In the genomic region with DNA sequence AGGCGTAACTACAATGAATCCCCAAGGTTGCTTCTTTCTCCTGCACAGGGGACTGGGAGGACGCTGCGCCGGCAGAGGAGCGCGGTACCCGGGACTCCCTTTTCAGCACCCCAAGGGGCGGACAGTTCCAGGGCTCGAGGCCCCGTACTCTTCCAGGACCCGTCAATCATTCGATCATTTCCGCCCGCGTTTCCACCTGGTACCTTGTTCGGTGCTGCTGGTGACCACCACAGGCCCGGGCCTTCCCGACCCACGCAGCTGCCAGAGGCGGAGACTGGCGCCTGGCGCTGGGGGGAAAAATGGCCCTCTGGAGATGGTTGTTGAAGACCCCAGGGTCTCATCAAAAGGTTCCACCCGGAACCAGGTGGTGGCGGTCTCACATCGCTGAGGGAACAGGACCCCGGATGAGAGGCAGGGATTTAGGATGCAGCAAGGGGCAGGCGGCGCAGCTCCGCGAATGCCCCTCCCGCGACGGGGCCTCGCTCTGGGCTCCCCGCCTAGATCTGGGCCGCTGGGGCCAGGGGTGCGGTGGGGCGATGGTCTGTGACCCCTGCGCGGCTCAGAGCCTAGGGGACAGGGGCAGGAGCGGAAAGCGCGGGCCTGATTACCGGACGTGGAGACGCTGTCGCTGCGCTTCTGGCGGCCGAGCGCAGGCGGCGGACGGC, we compare ENCODE assay signal across 11 cellular contexts. TPM values are rescaled to one million over a fixed set of nuclear protein-coding genes. Genes with fewer than 3 reads are reported as not detected.
DNase-seq lines count a peak whose midpoint lies in the region; ATAC-seq and TF ChIP-seq lines count a peak whose summit lies in the region.
"Had no signal": no experiment of that assay in that cellular context is flagged by ENCODE, and none has a peak within 500 bp of the region (broad histone marks: within the 10 kb centered on the region; RNA-seq: fewer than 3 reads in every experiment).

No MANE protein-coding gene starts in this region.

- intact Hi-C loops in stomach (cut with DNase I; ENCODE audit: low total_unique reads) = no loop called here

- DNase-seq in activated gamma-delta T cell treated with Interleukin-2 at 50 U/mL for 16 hours (peak; percentile 41), activated gamma-delta T cell (lab: John Stamatoyannopoulos, UW) (no peak), iPS-NIHi11 (ENCODE audit: low spot score) (peak; percentile 89), stomach (peak; percentile 28), NCI-H226 (no peak)
- DNase-seq in activated naive CD8-positive, alpha-beta T cell treated with anti-CD3 and anti-CD28 coated beads, Interleukin-2, amount 50 U/mL, for 24 hours = peak; percentile 50
- DNase-seq: BE2C, RPMI8226 had no signal

- peaks cover 37% of the 10 kb centered on the region for H3K4me1 Mint-ChIP-seq in activated naive CD8-positive, alpha-beta T cell treated with anti-CD3 and anti-CD28 coated beads, Interleukin-2, amount 50 U/mL, for 24 hours

- H3K27me3 ChIP-seq in stomach = peaks cover 36 to 98% (median 90%) of the 10 kb centered on the region in 3 donors

- no peak for TF ChIP-seq POLR2A in stomach (IDR thresholded peaks at IDR 0.05)

- H3K4me3 ChIP-seq in stomach = no peak overlapping the region

- WGBS in stomach, 5 donors = 3 to 11% (median 8%) methylated on average over 28 to 54 of the region's 54 CpGs

- no peak for ATAC-seq in activated naive CD8-positive, alpha-beta T cell treated with anti-CD3 and anti-CD28 coated beads, Interleukin-2, amount 50 U/mL, for 24 hours
- ATAC-seq in activated CD4-positive, CD25-positive, alpha-beta regulatory T cell treated with anti-CD3 and anti-CD28 coated beads, Interleukin-2, amount 50 U/mL, for 24 hours = no peak
- ATAC-seq in GM21381 (IDR thresholded peaks at IDR 0.05; ENCODE audit: unreplicated experiment) = no peak

- no peaks in the 10 kb centered on the region for H3K36me3 Mint-ChIP-seq in activated naive CD8-positive, alpha-beta T cell treated with anti-CD3 and anti-CD28 coated beads, Interleukin-2, amount 50 U/mL, for 24 hours (ENCODE audit: low read depth)
- H3K36me3 Mint-ChIP-seq: activated naive CD4-positive, alpha-beta T cell treated with anti-CD3 and anti-CD28 coated beads, Interleukin-2, amount 50 U/mL, for 24 hours had no signal

- H3K9me3 Mint-ChIP-seq in activated naive CD8-positive, alpha-beta T cell treated with anti-CD3 and anti-CD28 coated beads, Interleukin-2, amount 50 U/mL, for 24 hours = no peaks in the 10 kb centered on the region
- H3K9me3 Mint-ChIP-seq: activated naive CD4-positive, alpha-beta T cell treated with anti-CD3 and anti-CD28 coated beads, Interleukin-2, amount 50 U/mL, for 24 hours had no signal

- H3K9me3 ChIP-seq in stomach = no peaks in the 10 kb centered on the region
- H3K9me3 ChIP-seq: BE2C had no signal

- no peaks in the 10 kb centered on the region for H3K36me3 ChIP-seq in stomach
- H3K36me3 ChIP-seq: BE2C had no signal

- no peak overlapping the region for H3K4me3 Mint-ChIP-seq in activated naive CD8-positive, alpha-beta T cell treated with anti-CD3 and anti-CD28 coated beads, Interleukin-2, amount 50 U/mL, for 24 hours
- H3K4me3 Mint-ChIP-seq: activated naive CD4-positive, alpha-beta T cell treated with anti-CD3 and anti-CD28 coated beads, Interleukin-2, amount 50 U/mL, for 24 hours had no signal

- TF ChIP-seq EP300 in stomach (IDR thresholded peaks at IDR 0.05) = no peak

- H3K27ac ChIP-seq in stomach = no peak overlapping the region

- no peak overlapping the region for H3K27ac Mint-ChIP-seq in activated naive CD8-positive, alpha-beta T cell treated with anti-CD3 and anti-CD28 coated beads, Interleukin-2, amount 50 U/mL, for 24 hours
- H3K27ac Mint-ChIP-seq: activated naive CD4-positive, alpha-beta T cell treated with anti-CD3 and anti-CD28 coated beads, Interleukin-2, amount 50 U/mL, for 24 hours had no signal

- peaks cover 83% of the 10 kb centered on the region for H3K27me3 Mint-ChIP-seq in activated naive CD8-positive, alpha-beta T cell treated with anti-CD3 and anti-CD28 coated beads, Interleukin-2, amount 50 U/mL, for 24 hours

- peaks cover 35 to 57% (median 45%) of the 10 kb centered on the region in 4 donors for H3K4me1 ChIP-seq in stomach
- H3K4me1 ChIP-seq: BE2C had no signal

- TF ChIP-seq CTCF in stomach (IDR thresholded peaks at IDR 0.05) = no peak

RNA-seq across cellular contexts. Expression of gene VSX1, which starts 0.7 kb away (rescaled TPM):
- not detected for total RNA-seq in stomach
- polyA plus RNA-seq in stomach = under 1 TPM in 1 of 3 donors, not detected in 2; 0.05 TPM

RNA-seq across cellular contexts. Expression of gene ACSS1, which starts 23.3 kb away (rescaled TPM):
- total RNA-seq in stomach = 100 to 1,000 TPM in 1 of 5 donors, 10 to 100 TPM in 3, 1 to 10 TPM in 1; 7.0 to 135 (median 35.6) TPM
- 10 to 100 TPM; 35.3 to 37.7 (median 35.9) TPM for polyA plus RNA-seq in stomach

Comparison
In these comparisons a context has a peak if more than half of its experiments do, and no peak if none do; other contexts are left out.
1. DNase-seq: peak in activated gamma-delta T cell treated with Interleukin-2 at 50 U/mL for 16 hours (single experiment), activated naive CD8-positive, alpha-beta T cell treated with anti-CD3 and anti-CD28 coated beads, Interleukin-2, amount 50 U/mL, for 24 hours (single experiment), iPS-NIHi11 (single experiment) and stomach (single experiment); none in activated gamma-delta T cell (single experiment) and NCI-H226 (single experiment).